ENCODE assay signal across 9 cellular contexts in the genomic region with DNA sequence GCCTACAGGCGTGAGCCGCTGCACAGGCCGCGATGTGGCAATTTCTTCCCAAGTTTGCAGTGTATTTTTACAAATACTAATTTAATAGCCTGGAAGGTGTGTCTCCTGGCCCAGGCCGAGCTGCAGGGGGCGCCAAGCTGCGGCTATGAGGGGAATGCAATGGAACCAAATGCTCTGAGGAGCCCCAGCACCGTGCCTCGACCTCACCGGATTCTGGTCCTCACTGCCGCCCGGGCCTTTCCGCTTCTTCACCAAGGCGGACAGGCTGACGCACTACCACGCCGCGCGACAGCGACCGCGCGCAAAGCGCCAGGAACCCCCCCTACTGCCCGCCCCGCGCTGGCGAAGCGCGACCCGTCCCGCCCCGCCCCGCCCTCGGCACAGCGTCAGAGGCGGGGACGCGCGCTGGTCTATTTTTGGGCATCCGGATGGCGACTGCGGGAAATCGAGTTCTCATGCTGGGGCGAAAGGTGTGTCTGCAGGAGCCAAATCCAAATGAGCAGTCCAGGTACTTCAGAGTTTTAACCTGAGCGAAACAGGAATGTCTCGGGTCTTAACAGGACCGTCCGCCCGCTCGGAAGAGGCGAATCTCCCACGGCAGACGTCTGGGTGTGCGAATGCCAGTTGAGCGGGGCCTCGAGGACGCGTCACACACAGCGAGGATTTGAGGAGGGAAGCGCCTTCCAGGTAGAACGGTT. TPM values are rescaled to one million over a fixed set of nuclear protein-coding genes. Genes with fewer than 3 reads are reported as not detected.
A peak's percentile ranks its signal among the peaks of the same experiment; 100 is the strongest.
DNase-seq lines count a peak whose midpoint lies in the region; ATAC-seq and TF ChIP-seq lines count a peak whose summit lies in the region.
"Had no signal": no experiment of that assay in that cellular context is flagged by ENCODE, and none has a peak within 500 bp of the region (broad histone marks: within the 10 kb centered on the region; RNA-seq: fewer than 3 reads in every experiment).

No MANE protein-coding gene starts in this region.

- peak overlapping the region; percentile 52 to 60 for H3K4me3 ChIP-seq in right atrium auricular region
- peak overlapping the region; percentile 39 for H3K4me3 ChIP-seq in thymus (ENCODE audit: low read length)

- intact Hi-C loops in posterior cingulate gyrus (cut with DNase I): no loop called here

- H3K36me3 ChIP-seq in right atrium auricular region (no peaks in the 10 kb centered on the region), thymus (ENCODE audit: control insufficient read depth, insufficient read depth) (no peaks in the 10 kb centered on the region)

- DNase-seq in T-helper 17 cell: peak; percentile 44 to 70 (median 68)
- DNase-seq in right atrium auricular region (ENCODE audit: low spot score): peak; percentile 87
- peak; percentile 62 to 98 (median 78) for DNase-seq in posterior cingulate gyrus
- no peak for DNase-seq in RKO (ENCODE audit: low spot score)

- peak overlapping the region; percentile 90 for H3K4me3 Mint-ChIP-seq in T-helper 17 cell

- H3K27me3 Mint-ChIP-seq in T-helper 17 cell: no peaks in the 10 kb centered on the region

- H3K27me3 ChIP-seq in right atrium auricular region (no peaks in the 10 kb centered on the region), thymus (ENCODE audit: control insufficient read depth, insufficient read depth) (no peaks in the 10 kb centered on the region)

- H3K36me3 Mint-ChIP-seq in T-helper 17 cell (ENCODE audit: low read depth): no peaks in the 10 kb centered on the region

- peak overlapping the region; percentile 76 for H3K27ac ChIP-seq in angular gyrus (ENCODE audit: low read depth, low read length)
- H3K27ac ChIP-seq in right atrium auricular region: peak overlapping the region; percentile 81 to 82
- H3K27ac ChIP-seq in thymus (ENCODE audit: low read depth): no peak overlapping the region
- H3K27ac ChIP-seq: epithelial cell of prostate had no signal

- ATAC-seq in GM18909 (IDR thresholded peaks at IDR 0.05; ENCODE audit: poor library complexity, unreplicated experiment): peak; percentile 45
- ATAC-seq in T-helper 17 cell: peak; percentile 94
- no peak for ATAC-seq in GM18907 (IDR thresholded peaks at IDR 0.05; ENCODE audit: unreplicated experiment)

- H3K4me1 ChIP-seq in right atrium auricular region (peaks cover 0 to 10% of the 10 kb centered on the region in 2 donors), thymus (ENCODE audit: control insufficient read depth, insufficient read depth, low read length) (no peaks in the 10 kb centered on the region)

- no peaks in the 10 kb centered on the region for H3K9me3 ChIP-seq in T-helper 17 cell (ENCODE audit: control insufficient read depth, low read length, poor library complexity, severe bottlenecking)
- H3K9me3 ChIP-seq in right atrium auricular region: no peaks in the 10 kb centered on the region
- no peaks in the 10 kb centered on the region for H3K9me3 ChIP-seq in thymus (ENCODE audit: control insufficient read depth)

- H3K27ac Mint-ChIP-seq in T-helper 17 cell: peak overlapping the region; percentile 83

- peaks cover 5% of the 10 kb centered on the region for H3K4me1 Mint-ChIP-seq in T-helper 17 cell

- WGBS in thymus: 8% methylated on average over 62 of the region's 62 CpGs

- TF ChIP-seq CTCF in right atrium auricular region (IDR thresholded peaks at IDR 0.05): peak; percentile 57 to 72

RNA-seq across cellular contexts. Expression of a gene that starts 31.7 kb away (rescaled TPM):
- 10 to 100 TPM; 21.1 to 25.8 TPM for total RNA-seq in T-helper 17 cell
- total RNA-seq in right atrium auricular region: 10 to 100 TPM; 14.2 to 22.4 TPM
- 10.6 TPM for polyA plus RNA-seq in thymus
